Comparison of ENCODE assay signal across 11 cellular contexts in genomic region chr6:90184334-90185298, GRCh38.
DNase-seq lines count a peak whose midpoint lies in the region; ATAC-seq and TF ChIP-seq lines count a peak whose summit lies in the region.
"Had no signal": no experiment of that assay in that cellular context is flagged by ENCODE, and none has a peak within 500 bp of the region (broad histone marks: within the 10 kb centered on the region; RNA-seq: fewer than 3 reads in every experiment).

No MANE protein-coding gene starts in this region.

- H3K4me3 Mint-ChIP-seq in activated T-cell treated with anti-CD3 and anti-CD28 coated beads, Interleukin-2, amount 50 U/mL, for 24 hours = peak overlapping the region; percentile 51
- no peak overlapping the region for H3K4me3 Mint-ChIP-seq in activated T-cell treated with anti-CD3 and anti-CD28 coated beads, Interleukin-2, amount 50 U/mL, for 4 hours
- H3K4me3 Mint-ChIP-seq: central memory CD8-positive, alpha-beta T cell had no signal

- ATAC-seq in activated T-cell treated with anti-CD3 and anti-CD28 coated beads, Interleukin-2, amount 50 U/mL, for 4 hours = no peak
- ATAC-seq in left ventricle myocardium superior (peak; percentile 71), GM21576 (IDR thresholded peaks at IDR 0.05; ENCODE audit: unreplicated experiment) (no peak), GM21381 (IDR thresholded peaks at IDR 0.05; ENCODE audit: unreplicated experiment) (no peak)

- no peak for DNase-seq in activated T-cell treated with anti-CD3 and anti-CD28 coated beads, Interleukin-2, amount 50 U/mL, for 24 hours
- no peak for DNase-seq in activated T-cell treated with anti-CD3 and anti-CD28 coated beads, Interleukin-2, amount 50 U/mL, for 4 hours
- DNase-seq in SJSA1 (ENCODE audit: low read depth in 1 of 2, low spot score in 2 of 2) = peak; percentile 70 to 73
- no peak for DNase-seq in left ventricle myocardium superior
- peak; percentile 63 for DNase-seq in stomach
- no peak for DNase-seq in AG08396 (ENCODE audit: low spot score)
- DNase-seq: NCI-H1105 treated with DMSO at 0.1 percent for 48 hours had no signal

- no peaks in the 10 kb centered on the region for H3K27me3 Mint-ChIP-seq in activated T-cell treated with anti-CD3 and anti-CD28 coated beads, Interleukin-2, amount 50 U/mL, for 24 hours
- H3K27me3 Mint-ChIP-seq in activated T-cell treated with anti-CD3 and anti-CD28 coated beads, Interleukin-2, amount 50 U/mL, for 4 hours (ENCODE audit: low read depth) = no peaks in the 10 kb centered on the region
- H3K27me3 Mint-ChIP-seq: central memory CD8-positive, alpha-beta T cell had no signal

- no peak for TF ChIP-seq POLR2A in stomach (IDR thresholded peaks at IDR 0.05)

- WGBS in stomach, 5 donors = 30 to 42% (median 33%) methylated on average over 8 of the region's 8 CpGs

- H3K9me3 ChIP-seq in SJSA1 (replicated peaks) = no peaks in the 10 kb centered on the region
- no peaks in the 10 kb centered on the region for H3K9me3 ChIP-seq in stomach

- H3K27ac Mint-ChIP-seq in activated T-cell treated with anti-CD3 and anti-CD28 coated beads, Interleukin-2, amount 50 U/mL, for 24 hours = peak overlapping the region; percentile 77

- TF ChIP-seq CTCF in stomach (IDR thresholded peaks at IDR 0.05) = no peak

- H3K9me3 Mint-ChIP-seq in activated T-cell treated with anti-CD3 and anti-CD28 coated beads, Interleukin-2, amount 50 U/mL, for 24 hours = peaks cover 2% of the 10 kb centered on the region
- H3K9me3 Mint-ChIP-seq in activated T-cell treated with anti-CD3 and anti-CD28 coated beads, Interleukin-2, amount 50 U/mL, for 4 hours = no peaks in the 10 kb centered on the region
- H3K9me3 Mint-ChIP-seq: central memory CD8-positive, alpha-beta T cell had no signal

- peaks cover 68% of the 10 kb centered on the region for H3K36me3 Mint-ChIP-seq in activated T-cell treated with anti-CD3 and anti-CD28 coated beads, Interleukin-2, amount 50 U/mL, for 24 hours (ENCODE audit: low read depth)
- H3K36me3 Mint-ChIP-seq in activated T-cell treated with anti-CD3 and anti-CD28 coated beads, Interleukin-2, amount 50 U/mL, for 4 hours (ENCODE audit: insufficient read depth) = peaks cover 22% of the 10 kb centered on the region

- no peak overlapping the region for H3K27ac ChIP-seq in SJSA1
- H3K27ac ChIP-seq in stomach = no peak overlapping the region
- H3K27ac ChIP-seq: C4-2B had no signal

- H3K27me3 ChIP-seq in SJSA1 (replicated peaks) (no peaks in the 10 kb centered on the region), stomach (no peaks in the 10 kb centered on the region)

- H3K4me1 Mint-ChIP-seq in activated T-cell treated with anti-CD3 and anti-CD28 coated beads, Interleukin-2, amount 50 U/mL, for 24 hours (ENCODE audit: low read depth) = peaks cover 77% of the 10 kb centered on the region
- H3K4me1 Mint-ChIP-seq in activated T-cell treated with anti-CD3 and anti-CD28 coated beads, Interleukin-2, amount 50 U/mL, for 4 hours (ENCODE audit: low read depth) = peaks cover 70% of the 10 kb centered on the region
- H3K4me1 Mint-ChIP-seq: central memory CD8-positive, alpha-beta T cell had no signal

- intact Hi-C loops in left ventricle myocardium superior (cut with micrococcal nuclease) = no loop called here
- intact Hi-C loops in stomach (cut with DNase I; ENCODE audit: low total_unique reads) = no loop called here

- H3K4me1 ChIP-seq in SJSA1 (replicated peaks) = peaks cover 25% of the 10 kb centered on the region
- H3K4me1 ChIP-seq in stomach = peaks cover 4 to 31% (median 11%) of the 10 kb centered on the region in 4 donors

- H3K4me3 ChIP-seq in SJSA1 (no peak overlapping the region), stomach (no peak overlapping the region)

- TF ChIP-seq EP300 in stomach (IDR thresholded peaks at IDR 0.05) = no peak

- H3K36me3 ChIP-seq in SJSA1 (no peaks in the 10 kb centered on the region), stomach (no peaks in the 10 kb centered on the region)

Comparison
In these comparisons a context has a peak if more than half of its experiments do, and no peak if none do; other contexts are left out.
1. DNase-seq: peak in SJSA1 (2 of 2) and stomach (single experiment); none in activated T-cell treated with anti-CD3 and anti-CD28 coated beads, Interleukin-2, amount 50 U/mL, for 24 hours (single experiment), activated T-cell treated with anti-CD3 and anti-CD28 coated beads, Interleukin-2, amount 50 U/mL, for 4 hours (single experiment), left ventricle myocardium superior (single experiment) and AG08396 (single experiment).